Comparison of ENCODE assay signal across 14 cellular contexts in genomic region chr11:26187639-26188038, GRCh38.
DNase-seq lines count a peak whose midpoint lies in the region; ATAC-seq, FAIRE-seq and TF ChIP-seq lines count a peak whose summit lies in the region.
"Had no signal": no experiment of that assay in that cellular context is flagged by ENCODE, and none has a peak within 500 bp of the region (broad histone marks: within the 10 kb centered on the region; RNA-seq: fewer than 3 reads in every experiment).

No MANE protein-coding gene starts in this region.

- H3K4me2 ChIP-seq in HepG2 (ENCODE audit: low read depth, low read length), result no peak overlapping the region

- BruUV-seq in HepG2 (replicated peaks; lab: Mats Ljungman, UMichigan), result no TSS peak

- H3K9me3 ChIP-seq in HepG2 (ENCODE audit: low read length), result no peaks in the 10 kb centered on the region
- no peaks in the 10 kb centered on the region for H3K9me3 ChIP-seq in colonic mucosa
- H3K9me3 ChIP-seq: mucosa of descending colon had no signal

- POLR2A ChIA-PET in HepG2 (lab: Yijun Ruan, JAX), result no interaction called here

- H3K27me3 ChIP-seq in bronchial epithelial cell (ENCODE audit: control insufficient read depth, insufficient read depth, low read length), result no peaks in the 10 kb centered on the region
- no peaks in the 10 kb centered on the region for H3K27me3 ChIP-seq in HepG2 (ENCODE audit: control insufficient read depth in 1 of 2, insufficient read depth in 2 of 2, low read length in 2 of 2)
- no peaks in the 10 kb centered on the region for H3K27me3 ChIP-seq in colonic mucosa

- intact Hi-C loops in HepG2 (cut with micrococcal nuclease; ENCODE audit: unreplicated experiment) (no loop called here), colonic mucosa (cut with DNase I) (no loop called here)

- no peak for TF ChIP-seq POLR2A in HepG2 (IDR thresholded peaks at IDR 0.05; ENCODE audit: insufficient read depth in 1 of 2, low read depth in 2 of 2, low read length in 2 of 2)

- CTCF ChIA-PET in HepG2 (lab: Yijun Ruan, JAX; ENCODE audit: low intra/inter-chr PET ratio, low total read pairs), result no interaction called here

- TF ChIP-seq CTCF in bronchial epithelial cell (IDR thresholded peaks at IDR 0.05; ENCODE audit: insufficient read depth, low read length, severe bottlenecking) (no peak), HepG2 (CRISPR knock-in tag; IDR thresholded peaks at IDR 0.05) (no peak), colonic mucosa (IDR thresholded peaks at IDR 0.05) (no peak)

- ATAC-seq in HepG2, result peak; percentile 88
- no peak for ATAC-seq in GM18511 (IDR thresholded peaks at IDR 0.05; ENCODE audit: unreplicated experiment)
- ATAC-seq: mucosa of descending colon had no signal

- H3K79me2 ChIP-seq in HepG2 (ENCODE audit: insufficient read depth, low read length), result no peaks in the 10 kb centered on the region

- no peak overlapping the region for H2AFZ ChIP-seq in HepG2 (ENCODE audit: low read length)

- no peak for TF ChIP-seq RAD21 in HepG2 (CRISPR knock-in tag; IDR thresholded peaks at IDR 0.05)

- 0% methylated on average over 2 of the region's 2 CpGs for WGBS in HepG2 (ENCODE audit: low lambda C conversion rate)

- TF ChIP-seq EP300 in HepG2 (IDR thresholded peaks at IDR 0.05; ENCODE audit: low read depth in 2 of 2, low read length in 2 of 2) (no peak; a peak in 1 of 4 replicates), HepG2 (CRISPR knock-in tag; IDR thresholded peaks at IDR 0.05; ENCODE audit: borderline replicate concordance) (no peak)

- peak; percentile 6 for DNase-seq in ACHN
- peak; percentile 49 for DNase-seq in HT1080 (ENCODE audit: low read depth)
- DNase-seq in bronchial epithelial cell (ENCODE audit: low read depth), result peak; percentile 94
- DNase-seq in HepG2 (ENCODE audit: low spot score), result peak; percentile 62
- no peak for DNase-seq in T-helper 2 cell
- no peak for DNase-seq in colonic mucosa
- no peak for DNase-seq in immature natural killer cell
- DNase-seq: activated CD8-positive, alpha-beta memory T cell treated with anti-CD3 and anti-CD28 coated beads, Interleukin-2, amount 50 U/mL, for 4 hours; C1 segment of cervical spinal cord; glutamatergic neuron; mucosa of descending colon; NCI-H146 had no signal

- H3K4me3 Mint-ChIP-seq in immature natural killer cell, result no peak overlapping the region
- H3K4me3 Mint-ChIP-seq: central memory CD8-positive, alpha-beta T cell had no signal

- no peak overlapping the region for H3K27ac Mint-ChIP-seq in immature natural killer cell

- in situ Hi-C loops in ACHN (cut with HindIII; ENCODE audit: low pct_ligation_motif_present, low pct_unique_long_range_greater_than_20kb, low sequenced_read_pairs), result no loop called here
- in situ Hi-C loops in HepG2 (cut with HindIII; ENCODE audit: extremely low pct_ligation_motif_present, low pct_unique_long_range_greater_than_20kb), result no loop called here

- H3K27me3 Mint-ChIP-seq in immature natural killer cell (ENCODE audit: low read depth in 3 of 3), result no peaks in the 10 kb centered on the region
- H3K27me3 Mint-ChIP-seq: central memory CD8-positive, alpha-beta T cell had no signal

- H3K27ac ChIP-seq in HepG2 (ENCODE audit: extremely low read length, insufficient read depth, low read length) (no peak overlapping the region), colonic mucosa (no peak overlapping the region)

- H3K36me3 ChIP-seq in bronchial epithelial cell (ENCODE audit: control insufficient read depth, insufficient read depth, low read length) (no peaks in the 10 kb centered on the region), HepG2 (replicated peaks in 1 of 2; ENCODE audit: control insufficient read depth in 1 of 2, insufficient read depth in 2 of 2, low read length in 2 of 2) (no peaks in the 10 kb centered on the region), colonic mucosa (no peaks in the 10 kb centered on the region)

- H3K4me1 ChIP-seq in HepG2 (ENCODE audit: insufficient read depth, low read length), result peaks cover 6% of the 10 kb centered on the region; the same call in 1 of the 2 replicates
- H3K4me1 ChIP-seq in colonic mucosa, result no peaks in the 10 kb centered on the region

- H3K9ac ChIP-seq in HepG2 (ENCODE audit: insufficient read depth, low read depth, low read length) (no peak overlapping the region), colonic mucosa (ENCODE audit: low read depth in 2 of 2, low read length in 2 of 2) (no peak overlapping the region)

- no peak for FAIRE-seq in bronchial epithelial cell (lab: Jason Lieb, UNC)
- FAIRE-seq in HepG2 (lab: Jason Lieb, UNC), result peak; percentile 30

- no peaks in the 10 kb centered on the region for H4K20me1 ChIP-seq in HepG2 (ENCODE audit: insufficient read depth, low read length)

- H3K4me3 ChIP-seq in bronchial epithelial cell (ENCODE audit: low read depth, low read length), result no peak overlapping the region
- H3K4me3 ChIP-seq in HepG2 (replicated peaks in 1 of 3; ENCODE audit: insufficient read depth in 1 of 3, low read depth in 2 of 3, low read length in 3 of 3), result no peak overlapping the region
- no peak overlapping the region for H3K4me3 ChIP-seq in colonic mucosa
- H3K4me3 ChIP-seq: mucosa of descending colon had no signal

- no peaks in the 10 kb centered on the region for H3K36me3 Mint-ChIP-seq in immature natural killer cell

- peaks cover 0 to 20% (median 8%) of the 10 kb centered on the region in 6 donors for H3K9me3 Mint-ChIP-seq in immature natural killer cell

- H3K4me1 Mint-ChIP-seq in immature natural killer cell, result no peaks in the 10 kb centered on the region
- H3K4me1 Mint-ChIP-seq: central memory CD8-positive, alpha-beta T cell had no signal

TF ChIP-seq in HepG2, 621 proteins besides CTCF, POLR2A, EP300 and RAD21 (continues in another document):
- TF ChIP-seq GATAD1 (CRISPR knock-in tag; IDR thresholded peaks at IDR 0.05), result no peak
- no peak for TF ChIP-seq PHB2 (IDR thresholded peaks at IDR 0.05; ENCODE audit: partially characterized antibody)
- TF ChIP-seq, protein P1, sequence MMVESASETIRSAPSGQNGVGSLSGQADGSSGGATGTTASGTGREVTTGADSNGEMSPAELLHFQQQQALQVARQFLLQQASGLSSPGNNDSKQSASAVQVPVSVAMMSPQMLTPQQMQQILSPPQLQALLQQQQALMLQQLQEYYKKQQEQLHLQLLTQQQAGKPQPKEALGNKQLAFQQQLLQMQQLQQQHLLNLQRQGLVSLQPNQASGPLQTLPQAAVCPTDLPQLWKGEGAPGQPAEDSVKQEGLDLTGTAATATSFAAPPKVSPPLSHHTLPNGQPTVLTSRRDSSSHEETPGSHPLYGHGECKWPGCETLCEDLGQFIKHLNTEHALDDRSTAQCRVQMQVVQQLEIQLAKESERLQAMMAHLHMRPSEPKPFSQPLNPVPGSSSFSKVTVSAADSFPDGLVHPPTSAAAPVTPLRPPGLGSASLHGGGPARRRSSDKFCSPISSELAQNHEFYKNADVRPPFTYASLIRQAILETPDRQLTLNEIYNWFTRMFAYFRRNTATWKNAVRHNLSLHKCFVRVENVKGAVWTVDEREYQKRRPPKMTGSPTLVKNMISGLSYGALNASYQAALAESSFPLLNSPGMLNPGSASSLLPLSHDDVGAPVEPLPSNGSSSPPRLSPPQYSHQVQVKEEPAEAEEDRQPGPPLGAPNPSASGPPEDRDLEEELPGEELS (CRISPR knock-in tag; IDR thresholded peaks at IDR 0.05), result 0 out of 2 replicates have a peak, but pooled peaks have one; percentile 28
- no peak for TF ChIP-seq GABPA (IDR thresholded peaks at IDR 0.05; ENCODE audit: low read depth, low read length)
- no peak for TF ChIP-seq GABPA (CRISPR knock-in tag; IDR thresholded peaks at IDR 0.05; ENCODE audit: low read depth)
- peak; percentile 48; the same call in 1 of the 2 replicates for TF ChIP-seq RXRB (CRISPR knock-in tag; IDR thresholded peaks at IDR 0.05; ENCODE audit: borderline replicate concordance)
- peak; percentile 68 for TF ChIP-seq ARID5B (CRISPR knock-in tag; IDR thresholded peaks at IDR 0.05)
- TF ChIP-seq SRF (IDR thresholded peaks at IDR 0.05; ENCODE audit: low read depth, low read length), result peak; percentile 69
- TF ChIP-seq, protein P2, sequence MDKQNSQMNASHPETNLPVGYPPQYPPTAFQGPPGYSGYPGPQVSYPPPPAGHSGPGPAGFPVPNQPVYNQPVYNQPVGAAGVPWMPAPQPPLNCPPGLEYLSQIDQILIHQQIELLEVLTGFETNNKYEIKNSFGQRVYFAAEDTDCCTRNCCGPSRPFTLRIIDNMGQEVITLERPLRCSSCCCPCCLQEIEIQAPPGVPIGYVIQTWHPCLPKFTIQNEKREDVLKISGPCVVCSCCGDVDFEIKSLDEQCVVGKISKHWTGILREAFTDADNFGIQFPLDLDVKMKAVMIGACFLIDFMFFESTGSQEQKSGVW (CRISPR knock-in tag; IDR thresholded peaks at IDR 0.05; ENCODE audit: borderline replicate concordance), result no peak

Comparison
In these comparisons a context has a peak if more than half of its experiments do, and no peak if none do; other contexts are left out.
1. DNase-seq: peak in ACHN (single experiment), HT1080 (single experiment), bronchial epithelial cell (single experiment) and HepG2 (single experiment); none in T-helper 2 cell (0 of 5), colonic mucosa (single experiment) and immature natural killer cell (0 of 3).